Comparison of ENCODE assay signal across 8 cellular contexts in the genomic region with DNA sequence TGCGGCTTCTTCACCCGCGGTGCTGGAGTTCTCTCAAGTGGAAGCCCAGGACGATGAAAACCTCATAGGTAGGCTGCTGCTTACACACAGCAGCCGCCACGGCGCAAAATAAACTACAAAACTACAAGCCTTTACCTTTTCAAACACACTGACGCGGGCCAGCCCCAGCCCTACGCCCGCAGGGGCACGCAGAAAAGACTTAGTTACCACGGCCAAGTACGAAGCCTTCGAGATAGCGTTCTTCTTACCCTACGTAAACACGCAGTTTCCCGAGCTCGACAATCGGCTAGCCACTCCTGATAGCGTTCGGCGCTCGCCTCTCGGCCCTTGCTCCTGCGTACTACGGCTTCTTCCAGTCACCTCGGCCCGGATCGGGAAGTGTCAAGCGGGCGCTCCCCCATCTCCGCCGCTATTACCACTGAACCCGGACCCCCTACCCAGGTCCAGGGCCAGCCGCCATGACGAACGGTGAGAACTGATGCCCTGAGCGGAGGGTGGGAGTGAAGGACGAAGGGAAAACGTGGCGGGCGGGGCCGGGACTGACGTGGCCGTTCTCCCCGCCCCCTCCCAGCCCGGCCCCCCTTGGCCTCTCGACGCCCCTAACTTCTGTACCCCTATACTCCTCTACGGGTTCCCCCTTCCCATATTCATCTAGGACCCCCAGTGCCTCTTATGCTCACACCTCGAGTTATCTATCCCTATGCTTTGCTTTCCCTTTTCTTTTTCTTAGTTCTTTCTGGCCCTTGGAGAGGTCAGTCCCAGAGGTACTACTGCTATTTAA. TPM values are rescaled to one million over a fixed set of nuclear protein-coding genes. Genes with fewer than 3 reads are reported as not detected.
DNase-seq lines count a peak whose midpoint lies in the region; ATAC-seq and TF ChIP-seq lines count a peak whose summit lies in the region.

TMEM167B (plus strand) TSS at position 350 of the 781 bp plus-strand sequence; CDS start at position 459, 109 bp downstream.

- peak; percentile 91 for DNase-seq in BE2C
- peak; percentile 94 to 97 for DNase-seq in NCI-H526 (lab: John Stamatoyannopoulos, UW)
- peak; percentile 93 for DNase-seq in activated CD4-positive, alpha-beta T cell treated with anti-CD3 and anti-CD28 coated beads for 48 hours
- peak; percentile 93 to 95 for DNase-seq in left colon
- DNase-seq in stimulated activated CD4-positive, alpha-beta T cell treated with anti-CD3 and anti-CD28 coated beads, Interleukin-1b, Interleukin-23, amount 100 ng/mL, for 4 hours (ENCODE audit: low read depth in 2 of 2), result peak; percentile 74 to 75

- peak within 1 kb of the TSS; percentile 99 for H3K27ac ChIP-seq in cingulate gyrus (ENCODE audit: low read depth, low read length)

- TF ChIP-seq CTCF in BE2C (IDR thresholded peaks at IDR 0.05; ENCODE audit: low read depth, low read length), result no peak

- no peaks in the 10 kb centered on the region for H3K27me3 ChIP-seq in BE2C

- no peaks in the 10 kb centered on the region for H3K9me3 ChIP-seq in BE2C

- peak within 1 kb of the TSS; percentile 85 for H3K4me3 ChIP-seq in BE2C (ENCODE audit: low read depth, low read length)

- H3K36me3 ChIP-seq in BE2C, result peaks cover 10% of the 10 kb centered on the region

- intact Hi-C loops in left colon (cut with DNase I, micrococcal nuclease), result no loop called here

- H3K4me1 ChIP-seq in BE2C, result no peaks in the 10 kb centered on the region

- ATAC-seq in GM19324 (IDR thresholded peaks at IDR 0.05; ENCODE audit: low FRiP score, unreplicated experiment), result peak; percentile 94
- peak; percentile 91 for ATAC-seq in HG03460 (IDR thresholded peaks at IDR 0.05; ENCODE audit: unreplicated experiment)
- peak; percentile 89 for ATAC-seq in left colon

RNA-seq across cellular contexts. Expression of gene TMEM167B, which starts in this region (rescaled TPM):
- 29.2 TPM for polyA plus RNA-seq in BE2C (2012; ENCODE audit: insufficient read depth, insufficient read length, low read depth)
- total RNA-seq in left colon, result 10 to 100 TPM; 41.2 to 48.2 TPM

Comparison
In these comparisons a context has a peak if more than half of its experiments do, and no peak if none do; other contexts are left out.
1. Peak in every context shown above with its lines: DNase-seq, ATAC-seq, H3K4me3 ChIP-seq and H3K27ac ChIP-seq.